ENCODE assay signal across 21 cellular contexts in genomic region chr3:3675186-3675585, GRCh38.
A peak's percentile ranks its signal among the peaks of the same experiment; 100 is the strongest.
DNase-seq lines count a peak whose midpoint lies in the region; ATAC-seq, FAIRE-seq and TF ChIP-seq lines count a peak whose summit lies in the region.
"Had no signal": no experiment of that assay in that cellular context is flagged by ENCODE, and none has a peak within 500 bp of the region (broad histone marks: within the 10 kb centered on the region; RNA-seq: fewer than 3 reads in every experiment).

No MANE protein-coding gene starts in this region.

- TF ChIP-seq CTCF in astrocyte (IDR thresholded peaks at IDR 0.05; ENCODE audit: insufficient read depth, low read depth, low read length) (no peak), mesothelial cell of epicardium (IDR thresholded peaks at IDR 0.05; ENCODE audit: unreplicated experiment) (no peak), D721Med (IDR thresholded peaks at IDR 0.05; ENCODE audit: insufficient read depth, missing control alignments) (no peak)

- H3K4me1 ChIP-seq in astrocyte (ENCODE audit: insufficient read depth, low read length): no peaks in the 10 kb centered on the region
- no peaks in the 10 kb centered on the region for H3K4me1 ChIP-seq in trophoblast cell (ENCODE audit: control insufficient read depth in 1 of 2, insufficient read depth in 2 of 2, low read length in 2 of 2)
- H3K4me1 ChIP-seq: BE2C, BLaER1 had no signal

- no peaks in the 10 kb centered on the region for H4K20me1 ChIP-seq in astrocyte (ENCODE audit: insufficient read depth, low read length)
- H4K20me1 ChIP-seq: BLaER1 had no signal

- peak overlapping the region; percentile 10 for H4K8ac ChIP-seq in trophoblast cell (ENCODE audit: low read depth, low read length)

- H3K23ac ChIP-seq in trophoblast cell (ENCODE audit: low read length): no peak overlapping the region

- no peaks in the 10 kb centered on the region for H3K79me2 ChIP-seq in astrocyte (ENCODE audit: insufficient read depth, low read length)
- H3K79me2 ChIP-seq in trophoblast cell (ENCODE audit: control insufficient read depth, insufficient read depth, low read length, poor library complexity): no peaks in the 10 kb centered on the region

- H3K27ac Mint-ChIP-seq in astrocyte (ENCODE audit: unreplicated experiment): no peak overlapping the region
- peak overlapping the region; percentile 76 for H3K27ac Mint-ChIP-seq in mesothelial cell of epicardium
- H3K27ac Mint-ChIP-seq: CD14-positive monocyte; CD4-positive, alpha-beta memory T cell; CD4-positive, CD25-positive, alpha-beta regulatory T cell; CD8-positive, alpha-beta memory T cell had no signal

- H3K18ac ChIP-seq in trophoblast cell (ENCODE audit: low read length): no peak overlapping the region

- no peaks in the 10 kb centered on the region for H3K27me3 ChIP-seq in astrocyte (ENCODE audit: insufficient read depth, low read length)
- no peaks in the 10 kb centered on the region for H3K27me3 ChIP-seq in trophoblast cell (ENCODE audit: insufficient read depth, low read length)
- H3K27me3 ChIP-seq: BE2C, BLaER1 had no signal

- H3K27me3 Mint-ChIP-seq in astrocyte (ENCODE audit: low read depth, unreplicated experiment): no peaks in the 10 kb centered on the region
- no peaks in the 10 kb centered on the region for H3K27me3 Mint-ChIP-seq in mesothelial cell of epicardium (ENCODE audit: low read depth)
- H3K27me3 Mint-ChIP-seq: CD4-positive, alpha-beta memory T cell; CD4-positive, CD25-positive, alpha-beta regulatory T cell; CD8-positive, alpha-beta memory T cell had no signal

- no peaks in the 10 kb centered on the region for H3K79me1 ChIP-seq in trophoblast cell (ENCODE audit: low read length)

- H4K12ac ChIP-seq in trophoblast cell (ENCODE audit: low read depth, low read length): no peak overlapping the region

- no peak overlapping the region for H2AK5ac ChIP-seq in trophoblast cell (ENCODE audit: low read length)

- H3K27ac ChIP-seq in astrocyte (ENCODE audit: low read depth, low read length) (no peak overlapping the region), trophoblast cell (ENCODE audit: low read depth, low read length) (no peak overlapping the region)
- H3K27ac ChIP-seq: BLaER1 had no signal

- no peaks in the 10 kb centered on the region for H3K4me1 Mint-ChIP-seq in astrocyte (ENCODE audit: low read depth, unreplicated experiment)
- peaks cover 10% of the 10 kb centered on the region for H3K4me1 Mint-ChIP-seq in mesothelial cell of epicardium
- H3K4me1 Mint-ChIP-seq: CD14-positive monocyte; CD4-positive, alpha-beta memory T cell; CD4-positive, CD25-positive, alpha-beta regulatory T cell; CD8-positive, alpha-beta memory T cell had no signal

- H4K91ac ChIP-seq in trophoblast cell (ENCODE audit: low read depth, low read length): no peak overlapping the region

- H3K4me3 Mint-ChIP-seq in astrocyte (ENCODE audit: unreplicated experiment) (no peak overlapping the region), mesothelial cell of epicardium (no peak overlapping the region)
- H3K4me3 Mint-ChIP-seq: CD14-positive monocyte; CD4-positive, alpha-beta memory T cell; CD4-positive, CD25-positive, alpha-beta regulatory T cell; CD8-positive, alpha-beta memory T cell had no signal

- H2AFZ ChIP-seq in astrocyte (ENCODE audit: low read depth, low read length) (no peak overlapping the region), trophoblast cell (ENCODE audit: insufficient read depth, low read length, poor library complexity) (no peak overlapping the region)

- FAIRE-seq in astrocyte (lab: Jason Lieb, UNC) (no peak), D721Med (lab: Jason Lieb, UNC) (no peak)
- FAIRE-seq: A204.1, G401.6, GM12891 had no signal

- H3K9me3 Mint-ChIP-seq in astrocyte (ENCODE audit: unreplicated experiment) (peaks cover 4% of the 10 kb centered on the region), mesothelial cell of epicardium (peaks cover 3% of the 10 kb centered on the region)

- ATAC-seq in GM18868 (IDR thresholded peaks at IDR 0.05; ENCODE audit: unreplicated experiment): no peak

- H2BK12ac ChIP-seq in trophoblast cell (ENCODE audit: low read length): no peak overlapping the region

- no peak overlapping the region for H2BK5ac ChIP-seq in trophoblast cell (ENCODE audit: low read depth, low read length, poor library complexity)

- no peak overlapping the region for H3K9ac ChIP-seq in astrocyte (ENCODE audit: low read length)
- H3K9ac ChIP-seq in trophoblast cell (ENCODE audit: low read length): no peak overlapping the region
- H3K9ac ChIP-seq: BLaER1 had no signal

- H3K36me3 Mint-ChIP-seq in astrocyte (ENCODE audit: low read depth, unreplicated experiment) (no peaks in the 10 kb centered on the region), mesothelial cell of epicardium (peaks cover 3% of the 10 kb centered on the region)
- H3K36me3 Mint-ChIP-seq: CD14-positive monocyte; CD4-positive, alpha-beta memory T cell; CD4-positive, CD25-positive, alpha-beta regulatory T cell; CD8-positive, alpha-beta memory T cell had no signal

- H3K36me3 ChIP-seq in astrocyte (ENCODE audit: insufficient read depth, low read length) (no peaks in the 10 kb centered on the region), trophoblast cell (ENCODE audit: control insufficient read depth in 1 of 2, insufficient read depth in 2 of 2, low read length in 2 of 2) (no peaks in the 10 kb centered on the region)
- H3K36me3 ChIP-seq: BE2C, BLaER1 had no signal

- H2BK120ac ChIP-seq in trophoblast cell (ENCODE audit: insufficient read depth, low read length, poor library complexity): no peak overlapping the region

- H3K4me3 ChIP-seq in astrocyte (ENCODE audit: insufficient read depth, low read depth, low read length) (no peak overlapping the region), trophoblast cell (ENCODE audit: low read depth, low read length) (no peak overlapping the region)
- H3K4me3 ChIP-seq: BLaER1 had no signal

- H3K9me3 ChIP-seq in astrocyte (ENCODE audit: insufficient read depth, low read depth, low read length) (no peaks in the 10 kb centered on the region), trophoblast cell (ENCODE audit: insufficient read depth, low read depth, low read length) (no peaks in the 10 kb centered on the region)
- H3K9me3 ChIP-seq: BE2C, BLaER1 had no signal

- H3K14ac ChIP-seq in trophoblast cell (ENCODE audit: low read length): no peak overlapping the region

- no peak overlapping the region for H3K4me2 ChIP-seq in astrocyte (ENCODE audit: low read length)
- H3K4me2 ChIP-seq in trophoblast cell (ENCODE audit: low read length): no peak overlapping the region
- H3K4me2 ChIP-seq: BLaER1 had no signal

- DNase-seq in astrocyte (ENCODE audit: low read depth) (peak; percentile 71), mesothelial cell of epicardium (ENCODE audit: low spot score in 2 of 2, unreplicated experiment in 2 of 2) (no peak), trophoblast cell (no peak), D721Med (ENCODE audit: insufficient read length, low spot score) (no peak), amygdala (lab: John Stamatoyannopoulos, UW) (no peak)
- DNase-seq: 8988T; ACHN; BE2C; C1 segment of cervical spinal cord; CD4-positive, alpha-beta memory T cell; CD4-positive, CD25-positive, alpha-beta regulatory T cell; CD8-positive, alpha-beta memory T cell; COR-L47; DMS79 treated with DMSO at 0.1 percent for 48 hours; GF-D8 had no signal

- no peak overlapping the region for H3K4ac ChIP-seq in trophoblast cell (ENCODE audit: low read depth, low read length)
